In genomic region chr5:169971780-169972179, GRCh38 we compare ENCODE assay signal across 1 cellular context.
TF ChIP-seq lines count a peak whose summit lies in the region.

No MANE protein-coding gene starts in this region.

TF ChIP-seq in endothelial cell of umbilical vein, 7 proteins besides CTCF, POLR2A, EP300 and RAD21:
- TF ChIP-seq EZH2 (IDR thresholded peaks at IDR 0.05; ENCODE audit: borderline replicate concordance, low read depth, low read length, severe bottlenecking) (no peak), GATA2 (IDR thresholded peaks at IDR 0.05; ENCODE audit: insufficient read depth, insufficient read length, low read depth, low read length) (no peak), MYC (IDR thresholded peaks at IDR 0.05; ENCODE audit: low read depth, low read length) (no peak)
